ENCODE assay signal across 15 cellular contexts in genomic region chr7:88291401-88292173, GRCh38. TPM values are rescaled to one million over a fixed set of nuclear protein-coding genes. Genes with fewer than 3 reads are reported as not detected.
DNase-seq lines count a peak whose midpoint lies in the region; ATAC-seq, FAIRE-seq and TF ChIP-seq lines count a peak whose summit lies in the region.
"Had no signal": no experiment of that assay in that cellular context is flagged by ENCODE, and none has a peak within 500 bp of the region (broad histone marks: within the 10 kb centered on the region; RNA-seq: fewer than 3 reads in every experiment).

No MANE protein-coding gene starts in this region.

- intact Hi-C loops in mucosa of descending colon (cut with DNase I, micrococcal nuclease), result no loop called here

- ATAC-seq in mucosa of descending colon, result peak; percentile 46
- no peak for ATAC-seq in HG03097 (IDR thresholded peaks at IDR 0.05; ENCODE audit: low FRiP score, unreplicated experiment)
- ATAC-seq in HG03469 (IDR thresholded peaks at IDR 0.05; ENCODE audit: unreplicated experiment), result no peak
- no peak for ATAC-seq in HG03571 (IDR thresholded peaks at IDR 0.05; ENCODE audit: unreplicated experiment)
- ATAC-seq: stimulated activated memory B cell treated with anti-CD40 and anti-IgM and Interleukin-4, amounts not matched to agents 10 μg/mL and 1 μg/mL and 100 μg/mL, for 72 hours had no signal

- no peak for TF ChIP-seq CTCF in bronchial epithelial cell (IDR thresholded peaks at IDR 0.05; ENCODE audit: insufficient read depth, low read length, severe bottlenecking)
- TF ChIP-seq CTCF in mucosa of descending colon (IDR thresholded peaks at IDR 0.05), result no peak

- H3K27me3 ChIP-seq in BLaER1 treated with 17β-estradiol and CSF1 and Interleukin-3, amounts not matched to agents 10 nM and 100 nM, result no peaks in the 10 kb centered on the region
- no peaks in the 10 kb centered on the region for H3K27me3 ChIP-seq in bronchial epithelial cell (ENCODE audit: control insufficient read depth, insufficient read depth, low read length)
- H3K27me3 ChIP-seq: colonic mucosa had no signal

- H3K36me3 ChIP-seq in BLaER1 treated with 17β-estradiol and CSF1 and Interleukin-3, amounts not matched to agents 10 nM and 100 nM, result no peaks in the 10 kb centered on the region
- no peaks in the 10 kb centered on the region for H3K36me3 ChIP-seq in bronchial epithelial cell (ENCODE audit: control insufficient read depth, insufficient read depth, low read length)
- no peaks in the 10 kb centered on the region for H3K36me3 ChIP-seq in mucosa of descending colon (ENCODE audit: low read depth)
- H3K36me3 ChIP-seq: colonic mucosa had no signal

- H3K27ac ChIP-seq in BLaER1 treated with 17β-estradiol and CSF1 and Interleukin-3, amounts not matched to agents 10 nM and 100 nM, result no peak overlapping the region
- H3K27ac ChIP-seq: colonic mucosa had no signal

- peaks cover 0 to 11% (median 8%) of the 10 kb centered on the region in 10 experiments; a peak in 12 of 20 replicates for H3K4me1 ChIP-seq in BLaER1 treated with 17β-estradiol and CSF1 and Interleukin-3, amounts not matched to agents 10 nM and 100 nM
- H3K4me1 ChIP-seq in mucosa of descending colon (ENCODE audit: low read depth), result peaks cover 4% of the 10 kb centered on the region
- H3K4me1 ChIP-seq: colonic mucosa had no signal

- peak; percentile 66 for FAIRE-seq in bronchial epithelial cell (lab: Jason Lieb, UNC)

- H3K9ac ChIP-seq in BLaER1 treated with 17β-estradiol and CSF1 and Interleukin-3, amounts not matched to agents 10 nM and 100 nM, result no peak overlapping the region

- no peak overlapping the region for H3K4me3 ChIP-seq in BLaER1 treated with 17β-estradiol and CSF1 and Interleukin-3, amounts not matched to agents 10 nM and 100 nM
- H3K4me3 ChIP-seq in bronchial epithelial cell (ENCODE audit: low read depth, low read length) (no peak overlapping the region), mucosa of descending colon (no peak overlapping the region)
- H3K4me3 ChIP-seq: colonic mucosa had no signal

- H4K20me1 ChIP-seq in BLaER1 treated with 17β-estradiol and CSF1 and Interleukin-3, amounts not matched to agents 10 nM and 100 nM, result no peaks in the 10 kb centered on the region

- peak; percentile 67 for DNase-seq in LHCN-M2 (ENCODE audit: low read depth)
- DNase-seq in bronchial epithelial cell (ENCODE audit: low read depth), result peak; percentile 97
- DNase-seq in mucosa of descending colon, result peak in 1 of 3 donors; percentile 32
- no peak for DNase-seq in amygdala (lab: John Stamatoyannopoulos, UW)
- DNase-seq: activated CD4-positive, CD25-positive, alpha-beta regulatory T cell; activated CD8-positive, alpha-beta memory T cell treated with anti-CD3 and anti-CD28 coated beads, Interleukin-2, amount 50 U/mL, for 48 hours; activated naive CD8-positive, alpha-beta T cell treated with anti-CD3 and anti-CD28 coated beads, Interleukin-2, amount 10 ng/mL, durations not matched to agents 7 days and 5 days; colonic mucosa; NCI-H526 treated with DMSO at 0.1 percent for 48 hours; stimulated activated CD4-positive, alpha-beta T cell treated with anti-CD3 and anti-CD28 coated beads, Interleukin-4, amount 100 ng/mL, for 1 hour had no signal

- peak overlapping the region in 10 of 11 experiments; percentile 3 to 58 (median 32); a peak in 13 of 22 replicates for H3K4me2 ChIP-seq in BLaER1 treated with 17β-estradiol and CSF1 and Interleukin-3, amounts not matched to agents 10 nM and 100 nM

- peaks cover 0 to 12% (median 9%) of the 10 kb centered on the region in 11 experiments; a peak in 9 of 22 replicates for H3K9me3 ChIP-seq in BLaER1 treated with 17β-estradiol and CSF1 and Interleukin-3, amounts not matched to agents 10 nM and 100 nM (replicated peaks in 1 of 11)
- peaks cover 3% of the 10 kb centered on the region for H3K9me3 ChIP-seq in mucosa of descending colon
- H3K9me3 ChIP-seq: colonic mucosa had no signal

RNA-seq across cellular contexts. Expression of gene STEAP4, which starts 15.1 kb away (rescaled TPM):
- total RNA-seq in LHCN-M2 (2014; rRNA removed) (0.11 and 0.13 TPM in 2 replicates), bronchial epithelial cell (3.5 and 3.9 TPM in 2 replicates), mucosa of descending colon (10 to 100 TPM in 1 of 3 donors, 1 to 10 TPM in 2; 2.1 to 42.2 (median 9.1) TPM)
- polyA plus RNA-seq in LHCN-M2 (2012), result 0.05 TPM
- total RNA-seq: activated naive CD8-positive, alpha-beta T cell treated with anti-CD3 and anti-CD28 coated beads, Interleukin-2, amount 10 ng/mL, durations not matched to agents 7 days and 5 days had no signal

Comparison
In these comparisons a context has a peak if more than half of its experiments do, and no peak if none do; other contexts are left out.
1. DNase-seq: peak in LHCN-M2 (single experiment) and bronchial epithelial cell (single experiment); none in amygdala (0 of 56).